Comparison of ENCODE assay signal across 21 cellular contexts in the genomic region with DNA sequence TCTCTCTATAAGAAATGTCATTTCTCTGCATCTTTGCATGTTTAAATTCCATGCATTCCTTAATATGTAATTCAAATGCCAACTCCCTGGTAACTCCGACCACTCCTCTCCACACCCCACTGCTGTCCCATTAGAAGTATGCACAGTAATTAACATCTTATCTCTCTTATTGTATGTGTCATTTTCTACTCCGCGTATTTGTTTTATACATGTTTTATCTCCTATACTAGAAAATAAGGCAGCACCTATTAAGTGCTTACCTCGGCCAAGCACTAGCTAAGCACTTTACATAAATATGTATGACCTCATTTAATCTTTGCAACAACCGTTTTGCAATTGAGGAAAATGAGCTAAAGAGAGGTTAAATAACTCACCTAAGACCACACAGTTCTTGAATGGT.
A peak's percentile ranks its signal among the peaks of the same experiment; 100 is the strongest.
DNase-seq lines count a peak whose midpoint lies in the region; ATAC-seq, FAIRE-seq and TF ChIP-seq lines count a peak whose summit lies in the region.
"Had no signal": no experiment of that assay in that cellular context is flagged by ENCODE, and none has a peak within 500 bp of the region (broad histone marks: within the 10 kb centered on the region; RNA-seq: fewer than 3 reads in every experiment).

No MANE protein-coding gene starts in this region.

- no peak overlapping the region for H3K27ac ChIP-seq in A673 (ENCODE audit: low read depth, low read length, poor library complexity, severe bottlenecking)
- no peak overlapping the region for H3K27ac ChIP-seq in IMR-90 (ENCODE audit: insufficient read depth, low read length)
- no peak overlapping the region for H3K27ac ChIP-seq in keratinocyte (ENCODE audit: control insufficient read depth, insufficient read depth, low read length)
- H3K27ac ChIP-seq in WERI-Rb-1: no peak overlapping the region
- H3K27ac ChIP-seq in tibial nerve: no peak overlapping the region
- H3K27ac ChIP-seq in dorsolateral prefrontal cortex: no peak overlapping the region
- H3K27ac ChIP-seq: 22Rv1, HL-60 had no signal

- FAIRE-seq in keratinocyte (lab: Jason Lieb, UNC): no peak
- FAIRE-seq: D721Med, GM12878, GM18507 had no signal

- H3K9ac ChIP-seq in IMR-90 (ENCODE audit: low read depth, low read length) (no peak overlapping the region), keratinocyte (ENCODE audit: control insufficient read depth, extremely low read depth, insufficient read depth, low read length) (no peak overlapping the region)
- H3K9ac ChIP-seq: SK-N-SH had no signal

- no peak overlapping the region for H3K18ac ChIP-seq in IMR-90 (ENCODE audit: low read depth, low read length)

- peaks cover 6% of the 10 kb centered on the region for H3K4me1 ChIP-seq in A673 (ENCODE audit: insufficient read depth, low read length, poor library complexity, severe bottlenecking)
- peaks cover 8% of the 10 kb centered on the region for H3K4me1 ChIP-seq in IMR-90 (ENCODE audit: control insufficient read depth, insufficient read depth, low read length)
- H3K4me1 ChIP-seq in keratinocyte (ENCODE audit: control insufficient read depth, extremely low read depth, insufficient read depth, low read length): peaks cover 12% of the 10 kb centered on the region
- peaks cover 0 to 4% (median 0%) of the 10 kb centered on the region in 4 donors for H3K4me1 ChIP-seq in tibial nerve

- no peak overlapping the region for H2AK5ac ChIP-seq in IMR-90 (ENCODE audit: low read depth, low read length)

- no peak overlapping the region; the same call in 1 of the 2 replicates for H3K4me2 ChIP-seq in IMR-90 (ENCODE audit: low read depth, low read length)
- H3K4me2 ChIP-seq in keratinocyte (ENCODE audit: control insufficient read depth, extremely low read depth, insufficient read depth, low read depth, low read length): peak overlapping the region; percentile 32
- H3K4me2 ChIP-seq: SK-N-SH had no signal

- no peak overlapping the region for H4K5ac ChIP-seq in IMR-90 (ENCODE audit: low read depth, low read length)

- H2BK5ac ChIP-seq in IMR-90 (ENCODE audit: low read depth, low read length, poor library complexity, severe bottlenecking): no peak overlapping the region

- no peak overlapping the region for H4K8ac ChIP-seq in IMR-90 (ENCODE audit: low read depth in 2 of 2, low read length in 2 of 2)

- intact Hi-C loops in A673 (cut with micrococcal nuclease; ENCODE audit: unreplicated experiment): no loop called here
- intact Hi-C loops in IMR-90 (cut with micrococcal nuclease): no loop called here
- intact Hi-C loops in dorsolateral prefrontal cortex (cut with DNase I): no loop called here

- TF ChIP-seq CTCF in A673 (conservative IDR thresholded peaks at IDR 0.05; ENCODE audit: low read depth, low read length) (no peak), IMR-90 (conservative IDR thresholded peaks at IDR 0.05; ENCODE audit: low read depth, low read length) (no peak), keratinocyte (optimal IDR thresholded peaks at IDR 0.05 in 1 of 3, IDR thresholded peaks at IDR 0.05 in 1 of 3, conservative IDR thresholded peaks at IDR 0.05 in 1 of 3; ENCODE audit: extremely low read depth in 1 of 3, insufficient read depth in 2 of 3, low read length in 3 of 3) (no peak), WERI-Rb-1 (IDR thresholded peaks at IDR 0.05; ENCODE audit: low read depth, low read length) (no peak), tibial nerve (IDR thresholded peaks at IDR 0.05) (no peak), dorsolateral prefrontal cortex (IDR thresholded peaks at IDR 0.05 in 54 of 56, conservative IDR thresholded peaks at IDR 0.05 in 2 of 56; ENCODE audit: low read depth in 1 of 56, partially characterized antibody in 56 of 56) (no peak)

- no peak overlapping the region for H2BK15ac ChIP-seq in IMR-90 (ENCODE audit: low read depth, low read length)

- H3K4ac ChIP-seq in IMR-90 (ENCODE audit: low read depth, low read length): no peak overlapping the region

- no peak overlapping the region for H2BK120ac ChIP-seq in IMR-90 (ENCODE audit: low read depth, low read length)

- no peak overlapping the region for H3K4me3 ChIP-seq in A673 (ENCODE audit: low read depth, low read length, poor library complexity, severe bottlenecking)
- H3K4me3 ChIP-seq in IMR-90 (ENCODE audit: insufficient read depth, low read depth, low read length): no peak overlapping the region
- H3K4me3 ChIP-seq in keratinocyte (ENCODE audit: control insufficient read depth in 2 of 3, extremely low read depth in 1 of 3, insufficient read depth in 2 of 3, low read depth in 1 of 3, low read length in 3 of 3): no peak overlapping the region
- no peak overlapping the region for H3K4me3 ChIP-seq in WERI-Rb-1 (ENCODE audit: low read depth, low read length)
- H3K4me3 ChIP-seq in tibial nerve: no peak overlapping the region
- H3K4me3 ChIP-seq in dorsolateral prefrontal cortex: no peak overlapping the region
- H3K4me3 ChIP-seq: GM12878 had no signal

- H2BK20ac ChIP-seq in IMR-90 (ENCODE audit: low read depth, low read length): no peak overlapping the region

- H3K27me3 ChIP-seq in A673 (replicated peaks; ENCODE audit: insufficient read depth, low read depth, low read length, poor library complexity) (no peaks in the 10 kb centered on the region), IMR-90 (ENCODE audit: control insufficient read depth, insufficient read depth, low read length) (no peaks in the 10 kb centered on the region), keratinocyte (ENCODE audit: control insufficient read depth, extremely low read depth, insufficient read depth, low read length) (no peaks in the 10 kb centered on the region), WERI-Rb-1 (ENCODE audit: insufficient read depth, low read depth, severe bottlenecking) (no peaks in the 10 kb centered on the region), tibial nerve (no peaks in the 10 kb centered on the region), dorsolateral prefrontal cortex (no peaks in the 10 kb centered on the region)

- no peak for TF ChIP-seq POLR2A in IMR-90 (IDR thresholded peaks at IDR 0.05; ENCODE audit: low read depth, low read length)
- TF ChIP-seq POLR2A in tibial nerve (IDR thresholded peaks at IDR 0.05): no peak

- H3K9me1 ChIP-seq in IMR-90 (ENCODE audit: insufficient read depth, low read length) (peaks cover 3% of the 10 kb centered on the region; the same call in 1 of the 2 replicates), keratinocyte (ENCODE audit: control insufficient read depth, extremely low read depth, insufficient read depth, low read length) (no peaks in the 10 kb centered on the region)

- dilution Hi-C loops in IMR-90 (cut with HindIII; ENCODE audit: low sequenced_read_pairs, unreplicated experiment) (no loop called here), keratinocyte (cut with MboI; ENCODE audit: extremely low pct_ligation_motif_present, low sequenced_read_pairs) (no loop called here)

- no peak overlapping the region for H3K14ac ChIP-seq in IMR-90 (replicated peaks; ENCODE audit: low read depth, low read length)

- no peaks in the 10 kb centered on the region for H3K79me2 ChIP-seq in keratinocyte (ENCODE audit: control insufficient read depth, insufficient read depth, low read length)

- ATAC-seq in IMR-90 (ENCODE audit: low read depth): peak; percentile 67
- ATAC-seq: GM12878, Right ventricle myocardium inferior had no signal

- in situ Hi-C loops in IMR-90 (cut with MboI; ENCODE audit: low sequenced_read_pairs): no loop called here

- H2AFZ ChIP-seq in IMR-90 (replicated peaks; ENCODE audit: low read length, poor library complexity) (no peak overlapping the region), keratinocyte (ENCODE audit: control insufficient read depth, low read length) (no peak overlapping the region)

- POLR2A ChIA-PET in A673 (lab: Charles Lee; ENCODE audit: low non-redundant PET): no interaction called here
- POLR2A ChIA-PET in IMR-90 (lab: Charles Lee; ENCODE audit: unreplicated experiment): no interaction called here

- no CpG with 5 or more reads among the region's 5 CpGs for WGBS in IMR-90 (ENCODE audit: extremely low coverage in 2 of 2, insufficient read length in 1 of 2), 2 experiments
- 69 to 76% methylated on average over 5 of the region's 5 CpGs for WGBS in tibial nerve, 2 donors

- no peak overlapping the region for H3K23ac ChIP-seq in IMR-90 (ENCODE audit: low read depth, low read length)

- no peak for TF ChIP-seq RAD21 in IMR-90 (IDR thresholded peaks at IDR 0.05; ENCODE audit: low read length)

- H3K36me3 ChIP-seq in A673 (ENCODE audit: insufficient read depth, low read length, poor library complexity, severe bottlenecking): no peaks in the 10 kb centered on the region
- no peaks in the 10 kb centered on the region for H3K36me3 ChIP-seq in IMR-90 (ENCODE audit: control insufficient read depth, insufficient read depth, low read length)
- H3K36me3 ChIP-seq in keratinocyte (ENCODE audit: control insufficient read depth in 2 of 2, extremely low read depth in 1 of 2, insufficient read depth in 2 of 2, low read length in 2 of 2): no peaks in the 10 kb centered on the region
- H3K36me3 ChIP-seq in WERI-Rb-1: no peaks in the 10 kb centered on the region
- H3K36me3 ChIP-seq in tibial nerve: no peaks in the 10 kb centered on the region

- H2AK9ac ChIP-seq in IMR-90 (replicated peaks; ENCODE audit: low read depth, low read length, poor library complexity): no peak overlapping the region

- DNase-seq in A673 (ENCODE audit: low spot score) (peak; percentile 17), IMR-90 (no peak), SW480 (ENCODE audit: low spot score) (peak; percentile 23), keratinocyte (ENCODE audit: low read depth, low spot score) (no peak), iPS-NIHi11 (ENCODE audit: low spot score) (no peak), WERI-Rb-1 (no peak), tibial nerve (ENCODE audit: low spot score in 2 of 2) (no peak), dorsolateral prefrontal cortex (no peak)
- DNase-seq: CD4-positive, alpha-beta memory T cell; DMS79 treated with DMSO at 0.1 percent for 48 hours; GDM1; KBM-7; NCI-H510A; NCI-H82; SK-N-SH had no signal

- no peak overlapping the region for H3K56ac ChIP-seq in IMR-90 (ENCODE audit: extremely low read depth, insufficient read depth, low read length)

- no peak for TF ChIP-seq EP300 in tibial nerve (IDR thresholded peaks at IDR 0.05)

- no peaks in the 10 kb centered on the region for H4K20me1 ChIP-seq in IMR-90 (ENCODE audit: insufficient read depth, low read length)
- H4K20me1 ChIP-seq in keratinocyte (ENCODE audit: control insufficient read depth, extremely low read depth, insufficient read depth, low read length): no peaks in the 10 kb centered on the region

- peaks cover 13 to 25% of the 10 kb centered on the region in 2 experiments for H3K79me1 ChIP-seq in IMR-90 (ENCODE audit: low read depth in 1 of 2, low read length in 2 of 2)

- no peak overlapping the region for H4K91ac ChIP-seq in IMR-90 (ENCODE audit: insufficient read depth, low read depth, low read length)

- BruUV-seq in A673 (replicated peaks; lab: Mats Ljungman, UMichigan): no TSS peak
- BruUV-seq in IMR-90 (replicated peaks; lab: Mats Ljungman, UMichigan): no TSS peak

- CTCF ChIA-PET in A673 (lab: Charles Lee): no interaction called here
- CTCF ChIA-PET in IMR-90 (lab: Yijun Ruan, JAX): interaction anchor here (0.8 kb wide), 1 partner anchor 27 kb away, joined by 3 read pairs; no protein-coding TSS in a partner anchor

- H3K9me3 ChIP-seq in A673 (ENCODE audit: low read depth, low read length, poor library complexity, severe bottlenecking): no peaks in the 10 kb centered on the region
- H3K9me3 ChIP-seq in IMR-90 (ENCODE audit: control insufficient read depth, insufficient read depth, low read length): no peaks in the 10 kb centered on the region
- H3K9me3 ChIP-seq in keratinocyte (ENCODE audit: control insufficient read depth, low read depth, low read length): no peaks in the 10 kb centered on the region
- H3K9me3 ChIP-seq in WERI-Rb-1 (ENCODE audit: severe bottlenecking): no peaks in the 10 kb centered on the region
- no peaks in the 10 kb centered on the region for H3K9me3 ChIP-seq in tibial nerve
- H3K9me3 ChIP-seq: SK-N-SH had no signal

Comparison
In these comparisons a context has a peak if more than half of its experiments do, and no peak if none do; other contexts are left out.
1. DNase-seq: peak in A673 (single experiment) and SW480 (single experiment); none in IMR-90 (single experiment), keratinocyte (single experiment), iPS-NIHi11 (single experiment), WERI-Rb-1 (single experiment), tibial nerve (0 of 2) and dorsolateral prefrontal cortex (0 of 10).